8 cellular contexts compared by ENCODE assay signal in genomic region chr1:85894651-85895050, GRCh38.
A peak's percentile ranks its signal among the peaks of the same experiment; 100 is the strongest.
DNase-seq lines count a peak whose midpoint lies in the region; ATAC-seq and TF ChIP-seq lines count a peak whose summit lies in the region.

No MANE protein-coding gene starts in this region.

- DNase-seq in stimulated activated CD4-positive, alpha-beta T cell treated with anti-CD3 and anti-CD28 coated beads, Interleukin-15, amount 100 ng/mL, for 24 hours: peak; percentile 21
- no peak for DNase-seq in stimulated activated CD4-positive, alpha-beta T cell treated with anti-CD3 and anti-CD28 coated beads, Interleukin-12 subunit alpha, Interleukin-12 subunit beta, amount 100 ng/mL, for 4 hours
- DNase-seq in NCI-H748 (lab: John Stamatoyannopoulos, UW; ENCODE audit: unreplicated experiment) (peak; percentile 48), dermis blood vessel endothelial cell (peak; percentile 50), neural crest cell (ENCODE audit: low read depth, low spot score) (peak; percentile 6), mesenteric fat pad (ENCODE audit: low spot score) (no peak), activated gamma-delta T cell (lab: John Stamatoyannopoulos, UW) (no peak)

- no peak overlapping the region for H3K4me3 Mint-ChIP-seq in neural crest cell

- H3K9me3 Mint-ChIP-seq in neural crest cell: no peaks in the 10 kb centered on the region

- no peaks in the 10 kb centered on the region for H3K4me1 Mint-ChIP-seq in neural crest cell

- no peaks in the 10 kb centered on the region for H3K36me3 Mint-ChIP-seq in neural crest cell (ENCODE audit: low read depth)

- no peak overlapping the region for H3K27ac Mint-ChIP-seq in neural crest cell (ENCODE audit: unreplicated experiment)

- peak; percentile 58 for ATAC-seq in HG02870 (IDR thresholded peaks at IDR 0.05; ENCODE audit: unreplicated experiment)

- TF ChIP-seq CTCF in neural crest cell (conservative IDR thresholded peaks at IDR 0.05): peak; percentile 66

- H3K27me3 Mint-ChIP-seq in neural crest cell (ENCODE audit: low read depth): peaks cover 4% of the 10 kb centered on the region

Comparison
In these comparisons a context has a peak if more than half of its experiments do, and no peak if none do; other contexts are left out.
1. DNase-seq: peak in stimulated activated CD4-positive, alpha-beta T cell treated with anti-CD3 and anti-CD28 coated beads, Interleukin-15, amount 100 ng/mL, for 24 hours (single experiment), NCI-H748 (single experiment), dermis blood vessel endothelial cell (single experiment) and neural crest cell (single experiment); none in stimulated activated CD4-positive, alpha-beta T cell treated with anti-CD3 and anti-CD28 coated beads, Interleukin-12 subunit alpha, Interleukin-12 subunit beta, amount 100 ng/mL, for 4 hours (single experiment), mesenteric fat pad (single experiment) and activated gamma-delta T cell (single experiment).